13 cellular contexts compared by ENCODE assay signal in genomic region chr2:121640380-121641326, GRCh38. TPM values are rescaled to one million over a fixed set of nuclear protein-coding genes. Genes with fewer than 3 reads are reported as not detected.
A peak's percentile ranks its signal among the peaks of the same experiment; 100 is the strongest.
DNase-seq lines count a peak whose midpoint lies in the region; ATAC-seq and TF ChIP-seq lines count a peak whose summit lies in the region.
"Had no signal": no experiment of that assay in that cellular context is flagged by ENCODE, and none has a peak within 500 bp of the region (broad histone marks: within the 10 kb centered on the region; RNA-seq: fewer than 3 reads in every experiment).

No MANE protein-coding gene starts in this region.

- ATAC-seq in CD8-positive, alpha-beta T cell, result no peak
- ATAC-seq in T-helper 17 cell, result no peak
- ATAC-seq in esophagus mucosa, result no peak
- ATAC-seq: lower lobe of right lung had no signal

- H3K27ac Mint-ChIP-seq in CD8-positive, alpha-beta T cell, result peak overlapping the region; percentile 58
- H3K27ac Mint-ChIP-seq in T-helper 17 cell, result peak overlapping the region; percentile 29
- H3K27ac Mint-ChIP-seq in immature natural killer cell, result peak overlapping the region in 5 of 6 donors; percentile 28 to 68 (median 55)
- H3K27ac Mint-ChIP-seq: stimulated activated naive CD8-positive, alpha-beta T cell treated with anti-CD3 and anti-CD28 coated beads, Interleukin-15, Interleukin-2, amounts not matched to agents 100 ng/mL and 50 ng/mL, for 24 hours had no signal

- H3K4me3 Mint-ChIP-seq in CD8-positive, alpha-beta T cell, result no peak overlapping the region
- H3K4me3 Mint-ChIP-seq in T-helper 17 cell (no peak overlapping the region), immature natural killer cell (no peak overlapping the region)
- H3K4me3 Mint-ChIP-seq: CD14-positive monocyte; stimulated activated naive CD8-positive, alpha-beta T cell treated with anti-CD3 and anti-CD28 coated beads, Interleukin-15, Interleukin-2, amounts not matched to agents 100 ng/mL and 50 ng/mL, for 24 hours had no signal

- no peak overlapping the region for H3K4me3 ChIP-seq in CD8-positive, alpha-beta T cell (ENCODE audit: low read depth, low read length)
- H3K4me3 ChIP-seq: ascending aorta, lower lobe of right lung had no signal

- H3K36me3 ChIP-seq in CD8-positive, alpha-beta T cell (ENCODE audit: insufficient read depth, low read length), result no peaks in the 10 kb centered on the region
- H3K36me3 ChIP-seq: ascending aorta, lower lobe of right lung had no signal

- H3K27me3 ChIP-seq in CD8-positive, alpha-beta T cell (ENCODE audit: insufficient read depth, low read length), result no peaks in the 10 kb centered on the region
- H3K27me3 ChIP-seq: ascending aorta had no signal

- CTCF ChIA-PET in CD8-positive, alpha-beta T cell (lab: Charles Lee), result interaction anchor here (0.6 kb wide), 1 partner anchor 16 kb away, joined by 3 read pairs; no protein-coding TSS in a partner anchor

- DNase-seq in A172 (ENCODE audit: low spot score), result peak; percentile 9
- no peak for DNase-seq in CD8-positive, alpha-beta T cell
- no peak for DNase-seq in T-helper 17 cell
- DNase-seq in immature natural killer cell, result no peak
- no peak for DNase-seq in nucleus accumbens (lab: John Stamatoyannopoulos, UW)
- no peak for DNase-seq in NCI-H748 (lab: John Stamatoyannopoulos, UW; ENCODE audit: unreplicated experiment)
- no peak for DNase-seq in effector CD4-positive, alpha-beta T cell
- DNase-seq: lower lobe of right lung; stimulated activated CD4-positive, alpha-beta T cell treated with anti-CD3 and anti-CD28 coated beads, Interleukin-2, amount 100 ng/mL, for 48 hours had no signal

- TF ChIP-seq CTCF in CD8-positive, alpha-beta T cell (IDR thresholded peaks at IDR 0.05), result no peak

- peaks cover 24% of the 10 kb centered on the region for H3K36me3 Mint-ChIP-seq in CD8-positive, alpha-beta T cell
- H3K36me3 Mint-ChIP-seq in T-helper 17 cell (ENCODE audit: low read depth), result peaks cover 2% of the 10 kb centered on the region
- H3K36me3 Mint-ChIP-seq in immature natural killer cell, result peaks cover 0 to 9% (median 8%) of the 10 kb centered on the region in 3 donors

- POLR2A ChIA-PET in CD8-positive, alpha-beta T cell (lab: Charles Lee), result interaction anchor here (0.9 kb wide), 1 partner anchor 9 kb away, joined by 3 read pairs; the partner anchor contains the start of gene CLASP1

- H3K27me3 Mint-ChIP-seq in CD8-positive, alpha-beta T cell (ENCODE audit: low read depth), result no peaks in the 10 kb centered on the region
- no peaks in the 10 kb centered on the region for H3K27me3 Mint-ChIP-seq in T-helper 17 cell
- H3K27me3 Mint-ChIP-seq in immature natural killer cell (ENCODE audit: low read depth in 3 of 3), result peaks cover 0 to 3% (median 0%) of the 10 kb centered on the region in 3 donors
- H3K27me3 Mint-ChIP-seq: stimulated activated naive CD8-positive, alpha-beta T cell treated with anti-CD3 and anti-CD28 coated beads, Interleukin-15, Interleukin-2, amounts not matched to agents 100 ng/mL and 50 ng/mL, for 24 hours had no signal

- peaks cover 7% of the 10 kb centered on the region for H3K9me3 Mint-ChIP-seq in CD8-positive, alpha-beta T cell
- no peaks in the 10 kb centered on the region for H3K9me3 Mint-ChIP-seq in immature natural killer cell

- H3K27ac ChIP-seq in CD8-positive, alpha-beta T cell (ENCODE audit: low read depth, low read length), result no peak overlapping the region
- H3K27ac ChIP-seq: ascending aorta, lower lobe of right lung had no signal

- H3K4me1 ChIP-seq in CD8-positive, alpha-beta T cell (ENCODE audit: insufficient read depth, low read length), result peaks cover 9% of the 10 kb centered on the region

- peaks cover 49% of the 10 kb centered on the region for H3K4me1 Mint-ChIP-seq in CD8-positive, alpha-beta T cell (ENCODE audit: low read depth)
- peaks cover 19% of the 10 kb centered on the region for H3K4me1 Mint-ChIP-seq in T-helper 17 cell
- H3K4me1 Mint-ChIP-seq in immature natural killer cell, result peaks cover 45 to 73% of the 10 kb centered on the region in 2 donors

- H3K9me3 ChIP-seq in CD8-positive, alpha-beta T cell (ENCODE audit: low read length), result no peaks in the 10 kb centered on the region
- no peaks in the 10 kb centered on the region for H3K9me3 ChIP-seq in T-helper 17 cell (ENCODE audit: control insufficient read depth, low read length, poor library complexity, severe bottlenecking)
- H3K9me3 ChIP-seq: ascending aorta had no signal

- intact Hi-C loops in CD8-positive, alpha-beta T cell (cut with DNase I, micrococcal nuclease), result no loop called here

RNA-seq across cellular contexts. Expression of gene CLASP1, which starts 8.6 kb away (rescaled TPM):
- 36.6 and 40.6 TPM in 2 replicates for total RNA-seq in A172 (2014; rRNA removed; shearing (Covaris generic))
- total RNA-seq in CD8-positive, alpha-beta T cell, result 10 to 100 TPM; 57.0 to 65.7 TPM
- total RNA-seq in T-helper 17 cell, result 10 to 100 TPM; 63.4 to 69.5 TPM
- polyA plus RNA-seq in immature natural killer cell, result 10 to 100 TPM in 2 of 3 donors, 1 to 10 TPM in 1; 7.4 to 46.8 (median 22.0) TPM
- 31.0 TPM for total RNA-seq in esophagus mucosa
